Comparison of ENCODE assay signal across 5 cellular contexts in the genomic region with DNA sequence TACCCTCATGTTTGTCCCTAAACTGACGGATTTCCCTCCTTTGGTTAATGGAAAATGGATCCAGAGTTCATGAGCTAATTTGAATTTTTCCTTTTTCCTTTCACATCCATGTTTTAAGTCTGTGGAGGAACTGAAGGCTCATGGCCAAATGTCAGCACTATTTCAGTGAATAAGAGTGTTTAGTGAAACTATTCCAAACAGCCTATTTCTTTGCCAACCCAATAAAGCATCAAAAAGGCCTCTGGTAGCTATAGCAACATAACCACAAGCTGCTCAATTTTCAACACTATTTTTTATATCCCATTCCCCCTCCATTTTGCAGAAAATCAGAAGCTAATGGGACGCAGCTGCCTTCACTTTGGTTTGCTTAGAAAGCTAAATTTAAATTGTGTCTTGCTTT.
"Had no signal": no experiment of that assay in that cellular context is flagged by ENCODE, and none has a peak within 500 bp of the region (broad histone marks: within the 10 kb centered on the region; RNA-seq: fewer than 3 reads in every experiment).

No MANE protein-coding gene starts in this region.

- DNase-seq: GM23248, H9, HCEC 1CT, IMR-90 had no signal

- H3K27ac Mint-ChIP-seq: H9 had no signal

- H3K27ac ChIP-seq: GM23248 had no signal

- H3K4me3 Mint-ChIP-seq: H9 had no signal

- H2AFZ ChIP-seq: GM23248 had no signal

- ATAC-seq: K562 had no signal

- H3K4me3 ChIP-seq: GM23248, K562 had no signal
